2 cellular contexts compared by ENCODE assay signal in the genomic region with DNA sequence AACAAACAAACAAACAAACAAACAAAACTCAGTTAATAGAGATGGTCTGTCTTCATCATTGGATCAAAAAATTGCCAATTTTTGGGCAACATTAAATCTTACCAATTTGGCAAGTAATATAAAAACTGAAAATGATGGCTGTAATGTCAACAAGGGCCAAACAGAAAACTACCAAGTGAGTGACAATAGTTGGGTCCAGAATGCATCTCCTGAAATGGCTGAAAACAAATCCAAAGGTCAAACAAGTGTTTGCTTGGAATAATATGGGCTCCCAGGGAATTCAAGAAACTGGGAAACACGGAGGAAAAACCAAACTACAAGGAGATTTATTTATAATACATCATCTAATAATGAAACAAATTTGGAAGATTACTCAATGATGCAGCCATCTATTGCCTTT.
TF ChIP-seq lines count a peak whose summit lies in the region.

No MANE protein-coding gene starts in this region.

TF ChIP-seq in HepG2, 621 proteins besides CTCF, POLR2A, EP300 and RAD21 (continues in another document):
- TF ChIP-seq MED1 (CRISPR knock-in tag; IDR thresholded peaks at IDR 0.05): peak; percentile 59; the same call in 1 of the 2 replicates
- 0 out of 2 replicates have a peak, but pooled peaks have one; percentile 7 for TF ChIP-seq RARA (CRISPR knock-in tag; IDR thresholded peaks at IDR 0.05)
- TF ChIP-seq EZH2 (conservative IDR thresholded peaks at IDR 0.05; ENCODE audit: low read depth, low read length): no peak
- TF ChIP-seq, protein P1, sequence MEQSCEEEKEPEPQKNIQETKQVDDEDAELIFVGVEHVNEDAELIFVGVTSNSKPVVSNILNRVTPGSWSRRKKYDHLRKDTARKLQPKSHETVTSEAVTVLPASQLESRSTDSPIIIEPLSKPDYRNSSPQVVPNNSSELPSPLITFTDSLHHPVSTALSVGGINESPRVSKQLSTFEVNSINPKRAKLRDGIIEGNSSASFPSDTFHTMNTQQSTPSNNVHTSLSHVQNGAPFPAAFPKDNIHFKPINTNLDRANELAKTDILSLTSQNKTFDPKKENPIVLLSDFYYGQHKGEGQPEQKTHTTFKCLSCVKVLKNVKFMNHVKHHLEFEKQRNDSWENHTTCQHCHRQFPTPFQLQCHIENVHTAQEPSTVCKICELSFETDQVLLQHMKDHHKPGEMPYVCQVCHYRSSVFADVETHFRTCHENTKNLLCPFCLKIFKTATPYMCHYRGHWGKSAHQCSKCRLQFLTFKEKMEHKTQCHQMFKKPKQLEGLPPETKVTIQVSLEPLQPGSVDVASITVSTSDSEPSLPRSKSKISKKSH (CRISPR knock-in tag; IDR thresholded peaks at IDR 0.05; ENCODE audit: borderline replicate concordance): no peak
- peak; percentile 34; the same call in 1 of the 2 replicates for TF ChIP-seq RXRB (CRISPR knock-in tag; IDR thresholded peaks at IDR 0.05; ENCODE audit: borderline replicate concordance)
- TF ChIP-seq ZNF773 (CRISPR knock-in tag; IDR thresholded peaks at IDR 0.05; ENCODE audit: borderline replicate concordance): no peak
- 0 out of 2 replicates have a peak, but pooled peaks have one; percentile 53 for TF ChIP-seq ZSCAN29 (CRISPR knock-in tag; conservative IDR thresholded peaks at IDR 0.05)
- TF ChIP-seq, protein P2, sequence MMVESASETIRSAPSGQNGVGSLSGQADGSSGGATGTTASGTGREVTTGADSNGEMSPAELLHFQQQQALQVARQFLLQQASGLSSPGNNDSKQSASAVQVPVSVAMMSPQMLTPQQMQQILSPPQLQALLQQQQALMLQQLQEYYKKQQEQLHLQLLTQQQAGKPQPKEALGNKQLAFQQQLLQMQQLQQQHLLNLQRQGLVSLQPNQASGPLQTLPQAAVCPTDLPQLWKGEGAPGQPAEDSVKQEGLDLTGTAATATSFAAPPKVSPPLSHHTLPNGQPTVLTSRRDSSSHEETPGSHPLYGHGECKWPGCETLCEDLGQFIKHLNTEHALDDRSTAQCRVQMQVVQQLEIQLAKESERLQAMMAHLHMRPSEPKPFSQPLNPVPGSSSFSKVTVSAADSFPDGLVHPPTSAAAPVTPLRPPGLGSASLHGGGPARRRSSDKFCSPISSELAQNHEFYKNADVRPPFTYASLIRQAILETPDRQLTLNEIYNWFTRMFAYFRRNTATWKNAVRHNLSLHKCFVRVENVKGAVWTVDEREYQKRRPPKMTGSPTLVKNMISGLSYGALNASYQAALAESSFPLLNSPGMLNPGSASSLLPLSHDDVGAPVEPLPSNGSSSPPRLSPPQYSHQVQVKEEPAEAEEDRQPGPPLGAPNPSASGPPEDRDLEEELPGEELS (CRISPR knock-in tag; IDR thresholded peaks at IDR 0.05): peak; percentile 51
- TF ChIP-seq CHD4 (IDR thresholded peaks at IDR 0.05; ENCODE audit: borderline replicate concordance, low read length): no peak
- TF ChIP-seq HNF4G (IDR thresholded peaks at IDR 0.05; ENCODE audit: borderline replicate concordance, low read depth, low read length): peak; percentile 39; the same call in 1 of the 2 replicates
- TF ChIP-seq HNF4G (CRISPR knock-in tag; IDR thresholded peaks at IDR 0.05; ENCODE audit: borderline replicate concordance, low read depth): no peak
- TF ChIP-seq ESRRA (CRISPR knock-in tag; IDR thresholded peaks at IDR 0.05; ENCODE audit: low read depth): peak; percentile 22; the same call in 1 of the 2 replicates
- no peak for TF ChIP-seq SP1 (IDR thresholded peaks at IDR 0.05)
- no peak for TF ChIP-seq SP1 (CRISPR knock-in tag; IDR thresholded peaks at IDR 0.05)
- TF ChIP-seq ZNF644 (CRISPR knock-in tag; IDR thresholded peaks at IDR 0.05; ENCODE audit: low read depth): 0 out of 2 replicates have a peak, but pooled peaks have one; percentile 52
- no peak for TF ChIP-seq ZNF878 (CRISPR knock-in tag; IDR thresholded peaks at IDR 0.05)
- TF ChIP-seq SOX5 (CRISPR knock-in tag; IDR thresholded peaks at IDR 0.05; ENCODE audit: borderline replicate concordance): peak; percentile 26; the same call in 1 of the 2 replicates
- TF ChIP-seq, protein P3, sequence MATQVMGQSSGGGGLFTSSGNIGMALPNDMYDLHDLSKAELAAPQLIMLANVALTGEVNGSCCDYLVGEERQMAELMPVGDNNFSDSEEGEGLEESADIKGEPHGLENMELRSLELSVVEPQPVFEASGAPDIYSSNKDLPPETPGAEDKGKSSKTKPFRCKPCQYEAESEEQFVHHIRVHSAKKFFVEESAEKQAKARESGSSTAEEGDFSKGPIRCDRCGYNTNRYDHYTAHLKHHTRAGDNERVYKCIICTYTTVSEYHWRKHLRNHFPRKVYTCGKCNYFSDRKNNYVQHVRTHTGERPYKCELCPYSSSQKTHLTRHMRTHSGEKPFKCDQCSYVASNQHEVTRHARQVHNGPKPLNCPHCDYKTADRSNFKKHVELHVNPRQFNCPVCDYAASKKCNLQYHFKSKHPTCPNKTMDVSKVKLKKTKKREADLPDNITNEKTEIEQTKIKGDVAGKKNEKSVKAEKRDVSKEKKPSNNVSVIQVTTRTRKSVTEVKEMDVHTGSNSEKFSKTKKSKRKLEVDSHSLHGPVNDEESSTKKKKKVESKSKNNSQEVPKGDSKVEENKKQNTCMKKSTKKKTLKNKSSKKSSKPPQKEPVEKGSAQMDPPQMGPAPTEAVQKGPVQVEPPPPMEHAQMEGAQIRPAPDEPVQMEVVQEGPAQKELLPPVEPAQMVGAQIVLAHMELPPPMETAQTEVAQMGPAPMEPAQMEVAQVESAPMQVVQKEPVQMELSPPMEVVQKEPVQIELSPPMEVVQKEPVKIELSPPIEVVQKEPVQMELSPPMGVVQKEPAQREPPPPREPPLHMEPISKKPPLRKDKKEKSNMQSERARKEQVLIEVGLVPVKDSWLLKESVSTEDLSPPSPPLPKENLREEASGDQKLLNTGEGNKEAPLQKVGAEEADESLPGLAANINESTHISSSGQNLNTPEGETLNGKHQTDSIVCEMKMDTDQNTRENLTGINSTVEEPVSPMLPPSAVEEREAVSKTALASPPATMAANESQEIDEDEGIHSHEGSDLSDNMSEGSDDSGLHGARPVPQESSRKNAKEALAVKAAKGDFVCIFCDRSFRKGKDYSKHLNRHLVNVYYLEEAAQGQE (IDR thresholded peaks at IDR 0.05; ENCODE audit: borderline replicate concordance in 1 of 2, low read depth in 1 of 2, low read length in 2 of 2): 0 out of 4 replicates have a peak, but pooled peaks of 1 of the 2 experiments have one; percentile 4
- TF ChIP-seq SOX13 (IDR thresholded peaks at IDR 0.05): no peak
- peak in 1 of 2 experiments; percentile 53; a peak in 1 of 4 replicates for TF ChIP-seq SOX13 (CRISPR knock-in tag; conservative IDR thresholded peaks at IDR 0.05 in 1 of 2, IDR thresholded peaks at IDR 0.05 in 1 of 2)
- TF ChIP-seq POGZ (CRISPR knock-in tag; IDR thresholded peaks at IDR 0.05): peak; percentile 84
- no peak for TF ChIP-seq BHLHE40 (IDR thresholded peaks at IDR 0.05; ENCODE audit: low read length)

TF ChIP-seq in liver, 16 proteins besides CTCF, POLR2A, EP300 and RAD21:
- TF ChIP-seq, protein P4, sequence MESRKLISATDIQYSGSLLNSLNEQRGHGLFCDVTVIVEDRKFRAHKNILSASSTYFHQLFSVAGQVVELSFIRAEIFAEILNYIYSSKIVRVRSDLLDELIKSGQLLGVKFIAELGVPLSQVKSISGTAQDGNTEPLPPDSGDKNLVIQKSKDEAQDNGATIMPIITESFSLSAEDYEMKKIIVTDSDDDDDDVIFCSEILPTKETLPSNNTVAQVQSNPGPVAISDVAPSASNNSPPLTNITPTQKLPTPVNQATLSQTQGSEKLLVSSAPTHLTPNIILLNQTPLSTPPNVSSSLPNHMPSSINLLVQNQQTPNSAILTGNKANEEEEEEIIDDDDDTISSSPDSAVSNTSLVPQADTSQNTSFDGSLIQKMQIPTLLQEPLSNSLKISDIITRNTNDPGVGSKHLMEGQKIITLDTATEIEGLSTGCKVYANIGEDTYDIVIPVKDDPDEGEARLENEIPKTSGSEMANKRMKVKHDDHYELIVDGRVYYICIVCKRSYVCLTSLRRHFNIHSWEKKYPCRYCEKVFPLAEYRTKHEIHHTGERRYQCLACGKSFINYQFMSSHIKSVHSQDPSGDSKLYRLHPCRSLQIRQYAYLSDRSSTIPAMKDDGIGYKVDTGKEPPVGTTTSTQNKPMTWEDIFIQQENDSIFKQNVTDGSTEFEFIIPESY (IDR thresholded peaks at IDR 0.05): no peak
- TF ChIP-seq FOXA2 (IDR thresholded peaks at IDR 0.05): peak; percentile 11
- peak; percentile 35 to 57 for TF ChIP-seq HNF4A (conservative IDR thresholded peaks at IDR 0.05)
- peak in 1 of 2 donors; percentile 10 for TF ChIP-seq RXRA (IDR thresholded peaks at IDR 0.05)
- peak; percentile 23 for TF ChIP-seq HNF4G (IDR thresholded peaks at IDR 0.05)
- no peak for TF ChIP-seq YY1 (IDR thresholded peaks at IDR 0.05)
- TF ChIP-seq EGR1 (IDR thresholded peaks at IDR 0.05; ENCODE audit: low read depth in 2 of 2): no peak
- no peak for TF ChIP-seq JUND (IDR thresholded peaks at IDR 0.05)
